Comparison of ENCODE assay signal across 8 cellular contexts in the genomic region with DNA sequence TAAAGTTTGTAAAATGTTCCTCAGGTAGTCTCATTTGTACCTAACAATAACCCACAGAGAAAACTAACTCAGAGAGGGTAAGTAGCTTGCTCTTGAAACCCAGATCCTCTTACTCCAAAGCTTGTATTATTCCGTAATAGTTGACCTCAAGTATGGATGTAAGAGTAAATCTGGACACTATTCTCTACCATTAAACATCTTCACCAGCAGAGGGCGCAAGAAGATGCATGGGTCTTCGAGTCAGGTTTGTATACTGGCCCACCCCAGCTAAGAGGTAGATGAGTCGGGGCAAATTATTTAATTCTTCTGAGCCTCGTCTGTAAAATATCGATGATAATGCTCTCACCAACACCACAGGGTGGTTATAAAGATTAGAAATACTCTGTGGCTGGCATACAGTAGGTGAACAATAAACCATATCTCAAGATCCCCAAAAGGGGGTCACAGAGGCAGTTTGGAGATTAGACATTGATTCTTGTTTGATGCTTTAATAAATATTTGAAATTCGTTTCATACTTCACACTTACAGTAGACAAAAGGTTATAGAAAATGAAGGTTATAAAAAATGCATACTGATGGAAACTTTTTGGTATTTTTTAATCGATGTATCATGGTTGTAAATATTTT. TPM values are rescaled to one million over a fixed set of nuclear protein-coding genes. Genes with fewer than 3 reads are reported as not detected.
DNase-seq lines count a peak whose midpoint lies in the region; ATAC-seq and TF ChIP-seq lines count a peak whose summit lies in the region.

No MANE protein-coding gene starts in this region.

- H3K4me1 ChIP-seq in body of pancreas: peaks cover 23% of the 10 kb centered on the region

- intact Hi-C loops in body of pancreas (cut with DNase I): loop anchor here (10.0 kb wide), 1 partner anchor 283 kb away; no protein-coding TSS in a partner anchor

- no peak overlapping the region for H3K4me3 ChIP-seq in body of pancreas

- H3K9me3 ChIP-seq in body of pancreas: no peaks in the 10 kb centered on the region

- 21% methylated on average over 8 of the region's 8 CpGs for WGBS in body of pancreas, 2 donors

- no peaks in the 10 kb centered on the region for H3K36me3 ChIP-seq in body of pancreas (replicated peaks in 1 of 2; ENCODE audit: insufficient read depth in 1 of 2, low read depth in 2 of 2)

- no peak for TF ChIP-seq POLR2A in body of pancreas (IDR thresholded peaks at IDR 0.05)

- TF ChIP-seq CTCF in body of pancreas (IDR thresholded peaks at IDR 0.05): peak; percentile 57 to 79 (median 70)

- H3K27ac ChIP-seq in body of pancreas: no peak overlapping the region

- no peaks in the 10 kb centered on the region for H3K27me3 ChIP-seq in body of pancreas

- ATAC-seq in body of pancreas (no peak), GM19455 (IDR thresholded peaks at IDR 0.05; ENCODE audit: unreplicated experiment) (no peak)

- DNase-seq in NCI-H524 (lab: John Stamatoyannopoulos, UW) (peak; percentile 74 to 77), NCI-H524 treated with DMSO at 0.1 percent for 48 hours (lab: John Stamatoyannopoulos, UW) (no peak), NCI-H1105 (lab: John Stamatoyannopoulos, UW) (peak; percentile 58), T-helper 1 cell (peak in 3 of 5 donors; percentile 50 to 69 (median 55)), body of pancreas (peak; percentile 54 to 78 (median 62)), iris pigment epithelial cell (ENCODE audit: low read depth) (peak; percentile 83)
- DNase-seq in stimulated activated CD4-positive, alpha-beta T cell treated with anti-CD3 and anti-CD28 coated beads, Interleukin-2, amount 100 ng/mL, for 24 hours: peak; percentile 44 to 69

RNA-seq across cellular contexts. Expression of a gene that starts 3.5 kb away (rescaled TPM):
- 10 to 100 TPM in 1 of 2 donors, 1 to 10 TPM in 1; 4.2 to 11.9 TPM for total RNA-seq in body of pancreas
